Comparison of ENCODE assay signal across 34 cellular contexts in genomic region chr11:43734256-43734655, GRCh38.
"Had no signal": no experiment of that assay in that cellular context is flagged by ENCODE, and none has a peak within 500 bp of the region (broad histone marks: within the 10 kb centered on the region; RNA-seq: fewer than 3 reads in every experiment).

No MANE protein-coding gene starts in this region.

- DNase-seq: activated CD4-positive, alpha-beta memory T cell treated with anti-CD3 and anti-CD28 coated beads, Interleukin-2, amount 10 ng/mL, durations not matched to agents 7 days and 5 days; activated CD4-positive, alpha-beta T cell treated with anti-CD3 and anti-CD28 coated beads for 1 hour; activated CD4-positive, alpha-beta T cell treated with anti-CD3 and anti-CD28 coated beads for 36 hours; activated CD4-positive, alpha-beta T cell treated with anti-CD3 and anti-CD28 coated beads for 48 hours; activated CD4-positive, alpha-beta T cell treated with anti-CD3 and anti-CD28 coated beads, Interleukin-2, amount 10 ng/mL, durations not matched to agents 7 days and 5 days; activated CD4-positive, alpha-beta T cell treated with anti-CD3 and anti-CD28 coated beads, Interleukin-2, amount 50 U/mL, for 48 hours; activated CD4-positive, CD25-positive, alpha-beta regulatory T cell; activated CD8-positive, alpha-beta memory T cell treated with anti-CD3 and anti-CD28 coated beads for 24 hours; activated CD8-positive, alpha-beta memory T cell treated with anti-CD3 and anti-CD28 coated beads, Interleukin-2, amount 10 ng/mL, durations not matched to agents 7 days and 5 days; activated CD8-positive, alpha-beta memory T cell treated with anti-CD3 and anti-CD28 coated beads, Interleukin-2, amount 50 U/mL, for 48 hours; activated CD8-positive, alpha-beta T cell treated with anti-CD3 and anti-CD28 coated beads, Interleukin-2, amount 10 ng/mL, durations not matched to agents 7 days and 5 days; activated effector memory CD4-positive, alpha-beta T cell treated with Interleukin-2 at 50 U/mL for 16 hours; activated gamma-delta T cell; activated naive CD4-positive, alpha-beta T cell treated with anti-CD3 and anti-CD28 coated beads, Interleukin-2, amount 50 U/mL, for 16 hours; activated naive CD4-positive, alpha-beta T cell treated with Interleukin-2 at 50 U/mL for 16 hours; activated naive CD8-positive, alpha-beta T cell treated with anti-CD3 and anti-CD28 coated beads for 36 hours; activated T-cell treated with anti-CD3 and anti-CD28 coated beads, Interleukin-2, amount 50 U/mL, for 24 hours; activated T-cell treated with anti-CD3 and anti-CD28 coated beads, Interleukin-2, amount 50 U/mL, for 48 hours; adrenal gland; amniotic stem cell; aorta; body of pancreas; brain microvascular endothelial cell; central memory CD4-positive, alpha-beta T cell; T-helper 1 cell; T-helper 2 cell; T-helper 9 cell had no signal

- H3K27me3 Mint-ChIP-seq: activated CD4-positive, alpha-beta memory T cell treated with anti-CD3 and anti-CD28 coated beads, Interleukin-2, amount 10 ng/mL, durations not matched to agents 7 days and 5 days; activated CD4-positive, alpha-beta T cell treated with anti-CD3 and anti-CD28 coated beads for 36 hours; activated CD4-positive, alpha-beta T cell treated with anti-CD3 and anti-CD28 coated beads, Interleukin-2, amount 10 ng/mL, durations not matched to agents 7 days and 5 days; activated CD8-positive, alpha-beta memory T cell treated with anti-CD3 and anti-CD28 coated beads, Interleukin-2, amount 10 ng/mL, durations not matched to agents 7 days and 5 days; activated naive CD8-positive, alpha-beta T cell treated with anti-CD3 and anti-CD28 coated beads for 36 hours; activated T-cell treated with anti-CD3 and anti-CD28 coated beads, Interleukin-2, amount 50 U/mL, for 24 hours had no signal

- H3K36me3 ChIP-seq: adrenal gland, brain microvascular endothelial cell, breast epithelium had no signal

- H3K27ac Mint-ChIP-seq: activated CD4-positive, alpha-beta memory T cell treated with anti-CD3 and anti-CD28 coated beads, Interleukin-2, amount 10 ng/mL, durations not matched to agents 7 days and 5 days; activated CD4-positive, alpha-beta T cell treated with anti-CD3 and anti-CD28 coated beads for 36 hours; activated CD4-positive, alpha-beta T cell treated with anti-CD3 and anti-CD28 coated beads, Interleukin-2, amount 10 ng/mL, durations not matched to agents 7 days and 5 days; activated CD8-positive, alpha-beta memory T cell treated with anti-CD3 and anti-CD28 coated beads, Interleukin-2, amount 10 ng/mL, durations not matched to agents 7 days and 5 days; activated CD8-positive, alpha-beta T cell treated with anti-CD3 and anti-CD28 coated beads, Interleukin-2, amount 10 ng/mL, durations not matched to agents 7 days and 5 days; activated naive CD4-positive, alpha-beta T cell treated with anti-CD3 and anti-CD28 coated beads, Interleukin-2, amount 50 U/mL, for 72 hours; activated naive CD8-positive, alpha-beta T cell treated with anti-CD3 and anti-CD28 coated beads for 36 hours; activated T-cell treated with anti-CD3 and anti-CD28 coated beads, Interleukin-2, amount 50 U/mL, for 24 hours; activated T-helper 2 cell treated with anti-CD3 and anti-CD28 coated beads, Interferon-gamma antibody, Interleukin-2, Interleukin-4, amounts not matched to agents 10 μg/mL and 5 μg/mL and 100 μg/mL, durations not matched to agents 14 hours and 24 hours and 36 hours; T-helper 1 cell treated with Interleukin-12 subunit alpha and Interleukin-12 subunit beta and Interleukin-4 antibody, amounts not matched to agents 30 μg/mL and 1 μg/mL, for 36 hours; T-helper 2 cell treated with Interferon-gamma antibody and Interleukin-4, amounts not matched to agents 5 μg/mL and 100 μg/mL, for 36 hours had no signal

- H3K27me3 ChIP-seq: adrenal gland, body of pancreas, brain microvascular endothelial cell, breast epithelium had no signal

- FAIRE-seq: TTC549 had no signal

- H3K4me3 ChIP-seq: adrenal gland, body of pancreas, breast epithelium had no signal

- H3K4me3 Mint-ChIP-seq: activated CD4-positive, alpha-beta memory T cell treated with anti-CD3 and anti-CD28 coated beads, Interleukin-2, amount 10 ng/mL, durations not matched to agents 7 days and 5 days; activated CD4-positive, alpha-beta T cell treated with anti-CD3 and anti-CD28 coated beads for 36 hours; activated CD4-positive, alpha-beta T cell treated with anti-CD3 and anti-CD28 coated beads, Interleukin-2, amount 10 ng/mL, durations not matched to agents 7 days and 5 days; activated CD8-positive, alpha-beta memory T cell treated with anti-CD3 and anti-CD28 coated beads, Interleukin-2, amount 10 ng/mL, durations not matched to agents 7 days and 5 days; activated CD8-positive, alpha-beta T cell treated with anti-CD3 and anti-CD28 coated beads, Interleukin-2, amount 10 ng/mL, durations not matched to agents 7 days and 5 days; activated naive CD8-positive, alpha-beta T cell treated with anti-CD3 and anti-CD28 coated beads for 36 hours; activated T-cell treated with anti-CD3 and anti-CD28 coated beads, Interleukin-2, amount 50 U/mL, for 24 hours; T-helper 1 cell treated with Interleukin-12 subunit alpha and Interleukin-12 subunit beta and Interleukin-4 antibody, amounts not matched to agents 30 μg/mL and 1 μg/mL, for 36 hours; T-helper 2 cell treated with Interferon-gamma antibody and Interleukin-4, amounts not matched to agents 5 μg/mL and 100 μg/mL, for 36 hours had no signal

- H3K27ac ChIP-seq: adrenal gland, body of pancreas, brain microvascular endothelial cell, breast epithelium, VCaP had no signal

- H3K9me3 ChIP-seq: adrenal gland, body of pancreas, breast epithelium had no signal
